Comparison of ENCODE assay signal across 21 cellular contexts in genomic region chrX:123308663-123309062, GRCh38.
DNase-seq lines count a peak whose midpoint lies in the region; TF ChIP-seq lines count a peak whose summit lies in the region.
"Had no signal": no experiment of that assay in that cellular context is flagged by ENCODE, and none has a peak within 500 bp of the region (broad histone marks: within the 10 kb centered on the region; RNA-seq: fewer than 3 reads in every experiment).

No MANE protein-coding gene starts in this region.

- H3K27ac ChIP-seq in C4-2B (peak overlapping the region; percentile 97), VCaP (peak overlapping the region; percentile 59)
- H3K27ac ChIP-seq: SK-N-MC had no signal

- TF ChIP-seq CTCF in C4-2B (conservative IDR thresholded peaks at IDR 0.05) (no peak), VCaP (conservative IDR thresholded peaks at IDR 0.05) (no peak)

- peak; percentile 68 for DNase-seq in glomerular visceral epithelial cell (ENCODE audit: extremely low spot score)
- DNase-seq in renal cortical epithelial cell (ENCODE audit: low read depth) = peak; percentile 64
- no peak for DNase-seq in CD1c-positive myeloid dendritic cell (ENCODE audit: extremely low spot score)
- no peak for DNase-seq in cerebellar cortex (ENCODE audit: low spot score)
- no peak for DNase-seq in stimulated activated CD4-positive, alpha-beta T cell treated with anti-CD3 and anti-CD28 coated beads, Interleukin-4, amount 100 ng/mL, for 4 hours
- DNase-seq: Calu3; CD8-positive, alpha-beta memory T cell; DMS79 treated with DMSO at 0.1 percent for 48 hours; GF-D8; NCI-H1092; NCI-H1417 treated with DMSO at 0.1 percent for 48 hours; NCI-H187; NCI-H2081 treated with DMSO at 0.1 percent for 48 hours; NCI-H2171; NCI-H226; NCI-H510A; NCI-H69; SIG-M5 had no signal

Comparison
In these comparisons a context has a peak if more than half of its experiments do, and no peak if none do; other contexts are left out.
1. DNase-seq: peak in glomerular visceral epithelial cell (single experiment) and renal cortical epithelial cell (single experiment); none in CD1c-positive myeloid dendritic cell (single experiment), cerebellar cortex (single experiment) and stimulated activated CD4-positive, alpha-beta T cell treated with anti-CD3 and anti-CD28 coated beads, Interleukin-4, amount 100 ng/mL, for 4 hours (0 of 2).